1 cellular context compared by ENCODE assay signal in genomic region chr5:52945040-52945439, GRCh38.
TF ChIP-seq lines count a peak whose summit lies in the region.

No MANE protein-coding gene starts in this region.

TF ChIP-seq in GM12878, 131 proteins besides CTCF, POLR2A, EP300 and RAD21:
- TF ChIP-seq ASH2L (IDR thresholded peaks at IDR 0.05; ENCODE audit: borderline replicate concordance, low read depth): no peak
- TF ChIP-seq ATF7 (IDR thresholded peaks at IDR 0.05; ENCODE audit: low read depth): no peak
- no peak for TF ChIP-seq RELB (IDR thresholded peaks at IDR 0.05; ENCODE audit: low read depth)
- no peak for TF ChIP-seq GATAD2B (conservative IDR thresholded peaks at IDR 0.05; ENCODE audit: low read depth)
- TF ChIP-seq ZBTB11 (CRISPR knock-in tag; IDR thresholded peaks at IDR 0.05): no peak
- TF ChIP-seq ETV6 (conservative IDR thresholded peaks at IDR 0.05 in 1 of 2, IDR thresholded peaks at IDR 0.05 in 1 of 2; ENCODE audit: borderline replicate concordance in 1 of 2, low read depth in 1 of 2): no peak
- TF ChIP-seq BCL11A (IDR thresholded peaks at IDR 0.05; ENCODE audit: low read depth, low read length): no peak
- no peak for TF ChIP-seq STAT3 (IDR thresholded peaks at IDR 0.05; ENCODE audit: low read depth, low read length)
- no peak for TF ChIP-seq BMI1 (IDR thresholded peaks at IDR 0.05; ENCODE audit: borderline replicate concordance)
- no peak for TF ChIP-seq BRCA1 (IDR thresholded peaks at IDR 0.05; ENCODE audit: low read depth, low read length)
- no peak for TF ChIP-seq SP1 (IDR thresholded peaks at IDR 0.05; ENCODE audit: low read depth, low read length)
- no peak for TF ChIP-seq DPF2 (IDR thresholded peaks at IDR 0.05)
